In genomic region chr2:85611705-85612587, GRCh38 we compare ENCODE assay signal across 8 cellular contexts. TPM values are rescaled to one million over a fixed set of nuclear protein-coding genes. Genes with fewer than 3 reads are reported as not detected.
DNase-seq lines count a peak whose midpoint lies in the region; ATAC-seq and TF ChIP-seq lines count a peak whose summit lies in the region.

C2orf68 (minus strand) TSS chr2:85612066; CDS start chr2:85611984, 82 bp downstream.

- H4K91ac ChIP-seq in H9 (ENCODE audit: insufficient read length, low read depth, low read length): no peak within 1 kb of the TSS

- H2BK120ac ChIP-seq in H9 (ENCODE audit: low read depth, low read length, poor library complexity, severe bottlenecking): no peak within 1 kb of the TSS

- H3K36me3 Mint-ChIP-seq in H9 (ENCODE audit: insufficient read depth in 1 of 3, low read depth in 3 of 3): peaks cover 15 to 35% (median 26%) of the 10 kb centered on the region in 3 experiments; a peak in 6 of 7 replicates
- peaks cover 20% of the 10 kb centered on the region for H3K36me3 Mint-ChIP-seq in activated naive CD4-positive, alpha-beta T cell treated with anti-CD3 and anti-CD28 coated beads for 36 hours (ENCODE audit: low read depth)

- H3K9ac ChIP-seq in H9 (ENCODE audit: extremely low read depth, insufficient read length, low read length): peak within 1 kb of the TSS; percentile 77
- H3K9ac ChIP-seq in SK-N-SH: peak within 1 kb of the TSS; percentile 81

- H3K27me3 Mint-ChIP-seq in H9 (ENCODE audit: low read depth): no peaks in the 10 kb centered on the region
- H3K27me3 Mint-ChIP-seq in activated naive CD4-positive, alpha-beta T cell treated with anti-CD3 and anti-CD28 coated beads for 36 hours (ENCODE audit: low read depth): no peaks in the 10 kb centered on the region

- H3K14ac ChIP-seq in H9 (ENCODE audit: insufficient read depth, low read length): peak within 1 kb of the TSS; percentile 28; the same call in 1 of the 2 replicates

- H3K18ac ChIP-seq in H9 (ENCODE audit: insufficient read length, low read depth, low read length): peak within 1 kb of the TSS; percentile 81

- H3K9me2 ChIP-seq in SK-N-SH: no peaks in the 10 kb centered on the region

- peaks cover 30% of the 10 kb centered on the region for H3F3A ChIP-seq in SK-N-SH (replicated peaks; ENCODE audit: insufficient read depth)

- H4K20me1 ChIP-seq in H9 (ENCODE audit: control insufficient read depth, insufficient read depth, insufficient read length) (no peaks in the 10 kb centered on the region), SK-N-SH (ENCODE audit: insufficient read depth) (peaks cover 2% of the 10 kb centered on the region; the same call in 1 of the 2 replicates)

- H3K27me3 ChIP-seq in H9 (ENCODE audit: insufficient read depth, low read length) (no peaks in the 10 kb centered on the region), MG63 (no peaks in the 10 kb centered on the region), SK-N-SH (ENCODE audit: insufficient read depth) (no peaks in the 10 kb centered on the region), gastroesophageal sphincter (no peaks in the 10 kb centered on the region)

- H3K79me2 ChIP-seq in H9 (ENCODE audit: insufficient read depth, low read length) (peaks cover 8% of the 10 kb centered on the region), SK-N-SH (ENCODE audit: insufficient read depth) (peaks cover 72% of the 10 kb centered on the region)

- peaks cover 3 to 9% of the 10 kb centered on the region in 2 experiments; a peak in 3 of 4 replicates for H3K4me1 Mint-ChIP-seq in H9
- peaks cover 25% of the 10 kb centered on the region for H3K4me1 Mint-ChIP-seq in activated naive CD4-positive, alpha-beta T cell treated with anti-CD3 and anti-CD28 coated beads for 36 hours (ENCODE audit: low read depth)

- peak within 1 kb of the TSS; percentile 43 for H2BK5ac ChIP-seq in H9 (ENCODE audit: insufficient read length, low read length)

- peak within 1 kb of the TSS; percentile 94 to 99 for H3K4me3 Mint-ChIP-seq in H9
- H3K4me3 Mint-ChIP-seq in activated naive CD4-positive, alpha-beta T cell treated with anti-CD3 and anti-CD28 coated beads for 36 hours: peak within 1 kb of the TSS; percentile 98

- peak within 1 kb of the TSS; percentile 7 for H2AK5ac ChIP-seq in H9 (ENCODE audit: insufficient read length, low read length)

- H3K4me2 ChIP-seq in H9 (ENCODE audit: insufficient read depth, insufficient read length, low read length): peak within 1 kb of the TSS; percentile 93
- peak within 1 kb of the TSS; percentile 96 for H3K4me2 ChIP-seq in SK-N-SH

- no peak within 1 kb of the TSS for H2BK15ac ChIP-seq in H9 (ENCODE audit: low read depth, low read length)

- no peak within 1 kb of the TSS for H2BK12ac ChIP-seq in H9 (ENCODE audit: insufficient read length, low read depth, low read length)

- H2AFZ ChIP-seq in H9 (ENCODE audit: low read length) (no peak within 1 kb of the TSS), SK-N-SH (ENCODE audit: low read depth) (peak within 1 kb of the TSS; percentile 98)

- H3K9me3 ChIP-seq in H9 (ENCODE audit: control insufficient read depth, low read depth, low read length) (no peaks in the 10 kb centered on the region), MG63 (no peaks in the 10 kb centered on the region), SK-N-SH (no peaks in the 10 kb centered on the region), gastroesophageal sphincter (no peaks in the 10 kb centered on the region)

- CTCF ChIA-PET in SK-N-SH (lab: Yijun Ruan, JAX): interaction anchor here (1.6 to 1.8 kb wide), 2 partner anchors 9 to 25 kb away, joined by 4 to 6 read pairs; partner anchors contain the start of gene TMEM150A
- CTCF ChIA-PET in activated naive CD4-positive, alpha-beta T cell treated with anti-CD3 and anti-CD28 coated beads for 36 hours (lab: Charles Lee): interaction anchor here (0.5 to 1.3 kb wide), 4 partner anchors 9 to 1142 kb away, joined by 3 to 6 read pairs (median 4); no protein-coding TSS in a partner anchor

- no peaks in the 10 kb centered on the region for H3K4me1 ChIP-seq in H9 (ENCODE audit: insufficient read depth, low read length)
- peaks cover 0 to 11% of the 10 kb centered on the region in 2 experiments; a peak in 2 of 4 replicates for H3K4me1 ChIP-seq in SK-N-SH (ENCODE audit: control insufficient read depth in 1 of 2, insufficient read depth in 2 of 2, low read depth in 1 of 2, low read length in 1 of 2)
- peaks cover 0 to 60% (median 8%) of the 10 kb centered on the region in 3 donors for H3K4me1 ChIP-seq in gastroesophageal sphincter

- H3K27ac ChIP-seq in H9 (ENCODE audit: insufficient read length, low read depth, low read length) (peak within 1 kb of the TSS; percentile 77), SK-N-SH (ENCODE audit: low read depth in 2 of 2, low read length in 1 of 2) (peak within 1 kb of the TSS; percentile 81 to 87), gastroesophageal sphincter (peak within 1 kb of the TSS; percentile 48 to 88 (median 85))

- H3K23ac ChIP-seq in H9 (ENCODE audit: insufficient read length, low read depth, low read length): no peak within 1 kb of the TSS

- no peak within 1 kb of the TSS for H3K56ac ChIP-seq in H9 (ENCODE audit: insufficient read length, low read depth, low read length)

- no peaks in the 10 kb centered on the region; a peak in 1 of 5 replicates for H3K9me3 Mint-ChIP-seq in H9
- H3K9me3 Mint-ChIP-seq in activated naive CD4-positive, alpha-beta T cell treated with anti-CD3 and anti-CD28 coated beads for 36 hours: no peaks in the 10 kb centered on the region

- TF ChIP-seq CTCF in H9 (conservative IDR thresholded peaks at IDR 0.05) (no peak), SK-N-SH (IDR thresholded peaks at IDR 0.05) (no peak), gastroesophageal sphincter (IDR thresholded peaks at IDR 0.05) (peak in 1 of 4 experiments; percentile 19)

- peak within 1 kb of the TSS; percentile 85 for H3K4me3 ChIP-seq in MG63
- peak within 1 kb of the TSS; percentile 79 to 93 for H3K4me3 ChIP-seq in SK-N-SH (ENCODE audit: low read depth in 2 of 2, low read length in 1 of 2)
- peak within 1 kb of the TSS; percentile 74 to 90 for H3K4me3 ChIP-seq in gastroesophageal sphincter

- TF ChIP-seq EP300 in SK-N-SH (IDR thresholded peaks at IDR 0.05; ENCODE audit: borderline replicate concordance in 1 of 2, low read depth in 1 of 2, low read length in 1 of 2): peak in 1 of 2 experiments; percentile 18; a peak in 1 of 4 replicates
- TF ChIP-seq EP300 in gastroesophageal sphincter (IDR thresholded peaks at IDR 0.05): no peak

- no peak within 1 kb of the TSS for H3K4ac ChIP-seq in H9 (ENCODE audit: low read depth, low read length)

- H2BK20ac ChIP-seq in H9 (ENCODE audit: low read depth, low read length, poor library complexity, severe bottlenecking): no peak within 1 kb of the TSS

- WGBS in H9 (ENCODE audit: extremely low coverage, insufficient read length, low lambda C conversion rate): no CpG with 5 or more reads among the region's 73 CpGs
- 13% methylated on average over 45 of the region's 73 CpGs for WGBS in SK-N-SH (ENCODE audit: low lambda C conversion rate)
- 4% methylated on average over 35 of the region's 73 CpGs; no CpG with 5 or more reads in 1 of the 2 donors for WGBS in gastroesophageal sphincter (ENCODE audit: low coverage in 1 of 2), 2 donors

- peak within 1 kb of the TSS; percentile 89 to 96 (median 91) for H3K27ac Mint-ChIP-seq in H9
- H3K27ac Mint-ChIP-seq in activated naive CD4-positive, alpha-beta T cell treated with anti-CD3 and anti-CD28 coated beads for 36 hours: peak within 1 kb of the TSS; percentile 94

- peaks cover 5% of the 10 kb centered on the region for H3K23me2 ChIP-seq in H9 (ENCODE audit: insufficient read length, low read depth, low read length, poor library complexity, severe bottlenecking)

- H3K36me3 ChIP-seq in MG63 (peaks cover 16% of the 10 kb centered on the region), SK-N-SH (replicated peaks in 1 of 2; ENCODE audit: control insufficient read depth in 1 of 2, insufficient read depth in 2 of 2, low read length in 1 of 2) (peaks cover 21 to 28% of the 10 kb centered on the region in 2 experiments), gastroesophageal sphincter (peaks cover 0 to 25% of the 10 kb centered on the region in 2 donors)

- TF ChIP-seq POLR2A in gastroesophageal sphincter (IDR thresholded peaks at IDR 0.05): peak; percentile 71 to 74

- POLR2A ChIA-PET in SK-N-SH (lab: Yijun Ruan, JAX): interaction anchor here (0.6 to 1.5 kb wide), 13 partner anchors 10 to 293 kb away, joined by 3 to 10 read pairs (median 3); partner anchors contain the start of genes ELMOD3, GGCX, RETSAT and RNF181

- H4K8ac ChIP-seq in H9 (replicated peaks; ENCODE audit: insufficient read length, low read depth, low read length): no peak within 1 kb of the TSS

- intact Hi-C loops in activated naive CD4-positive, alpha-beta T cell treated with anti-CD3 and anti-CD28 coated beads for 36 hours (cut with micrococcal nuclease): loop anchor here (1.0 to 10.0 kb wide), 8 partner anchors 10 to 950 kb away; partner anchors contain the start of genes CHMP3, ELMOD3, GGCX and KDM3A

- H3K79me1 ChIP-seq in H9 (ENCODE audit: insufficient read depth, low read depth, low read length, poor library complexity, severe bottlenecking): peaks cover under 1% of the 10 kb centered on the region

- ATAC-seq in gastroesophageal sphincter: peak; percentile 84

- DNase-seq in GM03348 (ENCODE audit: low spot score) (peak; percentile 93), H9 (peak; percentile 95), MG63 (peak; percentile 91), SK-N-SH (peak; percentile 98), nucleus accumbens (lab: John Stamatoyannopoulos, UW) (peak in 55 of 56 donors; percentile 25 to 91 (median 80)), superior temporal gyrus (ENCODE audit: extremely low spot score) (peak; percentile 91)
- peak; percentile 93 for DNase-seq in activated naive CD4-positive, alpha-beta T cell treated with anti-CD3 and anti-CD28 coated beads for 36 hours

- H3T11ph ChIP-seq in H9 (ENCODE audit: low read length): no peak within 1 kb of the TSS

- peak within 1 kb of the TSS; percentile 95 for H4K5ac ChIP-seq in H9 (ENCODE audit: insufficient read length, low read depth, low read length)

- no peak for TF ChIP-seq RAD21 in SK-N-SH (IDR thresholded peaks at IDR 0.05; ENCODE audit: low read length)

TF ChIP-seq in SK-N-SH, 30 proteins besides CTCF, POLR2A, EP300 and RAD21 (continues in another document):
- TF ChIP-seq MXI1 (IDR thresholded peaks at IDR 0.05; ENCODE audit: low read depth, low read length): peak; percentile 59; the same call in 1 of the 2 replicates

RNA-seq across cellular contexts. Expression of gene C2orf68, which starts in this region (rescaled TPM):
- total RNA-seq in H9 (2021) (39.6 and 40.4 TPM in 2 replicates), gastroesophageal sphincter (10 to 100 TPM; 12.3 to 21.0 (median 19.8) TPM)
- total RNA-seq in MG63 (2014; rRNA removed; shearing (Covaris generic); ENCODE audit: low replicate concordance): 16.2 and 17.3 TPM in 2 replicates
- polyA plus RNA-seq in SK-N-SH (2012; rRNA removed): 14.5 and 24.3 TPM in 2 replicates
- 9.1 and 11.2 TPM in 2 replicates for polyA plus RNA-seq in SK-N-SH (2012; cell fraction: cytosol; rRNA removed)
- 32.6 and 53.9 TPM in 2 replicates for polyA plus RNA-seq in SK-N-SH (2012; cell fraction: nucleus; rRNA removed)
- 10 to 100 TPM; 29.3 to 31.0 TPM for total RNA-seq in activated naive CD4-positive, alpha-beta T cell treated with anti-CD3 and anti-CD28 coated beads for 36 hours

Comparison
In these comparisons a context has a peak if more than half of its experiments do, and no peak if none do; other contexts are left out.
1. Peak in every context shown above with its lines: DNase-seq, ATAC-seq, H3K4me3 ChIP-seq and H3K27ac ChIP-seq.